Comparison of ENCODE assay signal across 10 cellular contexts in genomic region chr1:194225781-194226180, GRCh38.
DNase-seq lines count a peak whose midpoint lies in the region; ATAC-seq and TF ChIP-seq lines count a peak whose summit lies in the region.
"Had no signal": no experiment of that assay in that cellular context is flagged by ENCODE, and none has a peak within 500 bp of the region (broad histone marks: within the 10 kb centered on the region; RNA-seq: fewer than 3 reads in every experiment).

No MANE protein-coding gene starts in this region.

- no peak overlapping the region for H3K27ac Mint-ChIP-seq in CD14-positive monocyte

- no peaks in the 10 kb centered on the region for H3K36me3 ChIP-seq in KMS-11 (ENCODE audit: insufficient read depth)

- no peaks in the 10 kb centered on the region for H3K36me3 Mint-ChIP-seq in CD14-positive monocyte

- H3K9ac ChIP-seq in KMS-11 = peak overlapping the region; percentile 64

- peak overlapping the region; percentile 92 for H3K4me2 ChIP-seq in KMS-11

- peaks cover 63% of the 10 kb centered on the region for H3K4me1 ChIP-seq in KMS-11 (ENCODE audit: low read depth, poor library complexity, severe bottlenecking)

- no peaks in the 10 kb centered on the region for H3K27me3 ChIP-seq in KMS-11 (ENCODE audit: insufficient read depth, low read depth)

- TF ChIP-seq CTCF in KMS-11 (conservative IDR thresholded peaks at IDR 0.05; ENCODE audit: low read depth, low read length) (no peak), choroid plexus epithelial cell (conservative IDR thresholded peaks at IDR 0.05; ENCODE audit: low read depth, low read length) (no peak), CD14-positive monocyte (IDR thresholded peaks at IDR 0.05) (no peak)

- H3K4me3 ChIP-seq in KMS-11 (IDR thresholded peaks at IDR 0.05; ENCODE audit: insufficient read depth, low read depth, low read length) (no peak overlapping the region), choroid plexus epithelial cell (ENCODE audit: low read depth, low read length) (no peak overlapping the region)

- H3K27ac ChIP-seq in KMS-11 = peak overlapping the region; percentile 97

- no peaks in the 10 kb centered on the region for H3K79me2 ChIP-seq in KMS-11 (ENCODE audit: insufficient read depth, low read depth)

- intact Hi-C loops in CD14-positive monocyte (cut with micrococcal nuclease) (no loop called here), posterior vena cava (cut with DNase I) (no loop called here)

- H4K20me1 ChIP-seq in KMS-11 (ENCODE audit: insufficient read depth) = no peaks in the 10 kb centered on the region

- H3K9me3 Mint-ChIP-seq in CD14-positive monocyte = peaks cover 0 to 14% (median 6%) of the 10 kb centered on the region in 7 donors

- H3K4me1 Mint-ChIP-seq in CD14-positive monocyte = peaks cover 8% of the 10 kb centered on the region

- peak; percentile 99 for ATAC-seq in GM18867 (IDR thresholded peaks at IDR 0.05; ENCODE audit: unreplicated experiment)
- peak; percentile 97 for ATAC-seq in HG02623 (IDR thresholded peaks at IDR 0.05; ENCODE audit: unreplicated experiment)

- H3K4me3 Mint-ChIP-seq in CD14-positive monocyte = no peak overlapping the region

- peak overlapping the region; percentile 60 for H2AFZ ChIP-seq in KMS-11 (ENCODE audit: low read depth)

- H3K27me3 Mint-ChIP-seq in CD14-positive monocyte (ENCODE audit: low read depth in 3 of 3) = peaks cover 0 to 4% (median 2%) of the 10 kb centered on the region in 3 donors

- peak; percentile 12 for DNase-seq in choroid plexus epithelial cell (ENCODE audit: low read depth)
- no peak for DNase-seq in dermis blood vessel endothelial cell
- DNase-seq in CD14-positive monocyte (ENCODE audit: low spot score) = no peak
- no peak for DNase-seq in NCI-H82 treated with DMSO at 0.1 percent for 48 hours (lab: John Stamatoyannopoulos, UW; ENCODE audit: unreplicated experiment)
- DNase-seq in posterior vena cava (ENCODE audit: low spot score) = no peak
- DNase-seq: activated CD8-positive, alpha-beta memory T cell treated with anti-CD3 and anti-CD28 coated beads for 24 hours; mesendoderm had no signal
